In genomic region chr14:69288956-69289705, GRCh38 we compare ENCODE assay signal across 20 cellular contexts. TPM values are rescaled to one million over a fixed set of nuclear protein-coding genes. Genes with fewer than 3 reads are reported as not detected.
DNase-seq lines count a peak whose midpoint lies in the region; ATAC-seq and TF ChIP-seq lines count a peak whose summit lies in the region.
"Had no signal": no experiment of that assay in that cellular context is flagged by ENCODE, and none has a peak within 500 bp of the region (broad histone marks: within the 10 kb centered on the region; RNA-seq: fewer than 3 reads in every experiment).

No MANE protein-coding gene starts in this region.

- TF ChIP-seq CTCF in C4-2B (conservative IDR thresholded peaks at IDR 0.05) (no peak), gastrocnemius medialis (IDR thresholded peaks at IDR 0.05 in 4 of 5, conservative IDR thresholded peaks at IDR 0.05 in 1 of 5) (no peak), colonic mucosa (IDR thresholded peaks at IDR 0.05) (no peak)

- in situ Hi-C loops in gastrocnemius medialis (cut with MboI; ENCODE audit: low sequenced_read_pairs in 4 of 4) = no loop called here

- H3K9ac ChIP-seq in colonic mucosa (ENCODE audit: low read depth in 2 of 2, low read length in 2 of 2) = no peak overlapping the region

- H3K36me3 ChIP-seq in gastrocnemius medialis = no peaks in the 10 kb centered on the region
- H3K36me3 ChIP-seq in colonic mucosa = no peaks in the 10 kb centered on the region

- H3K4me1 ChIP-seq in gastrocnemius medialis (peaks cover 0 to 12% of the 10 kb centered on the region in 2 donors), colonic mucosa (no peaks in the 10 kb centered on the region)

- ATAC-seq in gastrocnemius medialis = no peak
- ATAC-seq: activated CD4-positive, CD25-positive, alpha-beta regulatory T cell treated with anti-CD3 and anti-CD28 coated beads, Interleukin-2, amount 50 U/mL, for 24 hours; HCT116; left colon; T-cell had no signal

- intact Hi-C loops in gastrocnemius medialis (cut with DNase I; ENCODE audit: low total_unique reads) (no loop called here), colonic mucosa (cut with DNase I) (no loop called here)

- TF ChIP-seq POLR2A in gastrocnemius medialis (IDR thresholded peaks at IDR 0.05) = no peak

- no peak overlapping the region for H3K4me3 ChIP-seq in gastrocnemius medialis
- H3K4me3 ChIP-seq in colonic mucosa = no peak overlapping the region

- H3K27ac ChIP-seq in C4-2B = peak overlapping the region; percentile 52
- H3K27ac ChIP-seq in gastrocnemius medialis = peak overlapping the region; percentile 51 to 63 (median 58)
- H3K27ac ChIP-seq in colonic mucosa = no peak overlapping the region

- H3K9me3 ChIP-seq in gastrocnemius medialis (no peaks in the 10 kb centered on the region), colonic mucosa (no peaks in the 10 kb centered on the region)

- DNase-seq in AG08395 (ENCODE audit: low spot score) (peak; percentile 53), fibroblast of gingiva (ENCODE audit: low read depth) (peak; percentile 32), gastrocnemius medialis (no peak), NOMO-1 (lab: John Stamatoyannopoulos, UW; ENCODE audit: unreplicated experiment in 2 of 2) (no peak), NCI-H2227 treated with DMSO at 0.1 percent for 48 hours (lab: John Stamatoyannopoulos, UW) (no peak), colonic mucosa (no peak), cortex of kidney (lab: John Stamatoyannopoulos, UW) (no peak)
- DNase-seq: activated CD4-positive, alpha-beta T cell treated with anti-CD3 and anti-CD28 coated beads, Interleukin-2, amount 50 U/mL, for 48 hours; activated naive CD8-positive, alpha-beta T cell treated with anti-CD3 and anti-CD28 coated beads, Interleukin-2, amount 10 ng/mL, durations not matched to agents 7 days and 5 days; activated T-cell treated with anti-CD3 and anti-CD28 coated beads for 4 hours; KG1; left colon; NCI-H1417; NCI-H2029 treated with DMSO at 0.1 percent for 48 hours; NCI-H69; stimulated activated CD4-positive, alpha-beta T cell treated with anti-CD3 and anti-CD28 coated beads, Interleukin-2, amount 100 ng/mL, for 48 hours; T-cell had no signal

- H3K27me3 ChIP-seq in gastrocnemius medialis (no peaks in the 10 kb centered on the region), colonic mucosa (no peaks in the 10 kb centered on the region)

RNA-seq across cellular contexts. Expression of gene GALNT16, which starts 29.2 kb away (rescaled TPM):
- 1 to 10 TPM in 2 of 4 donors, under 1 TPM in 2; 0.15 to 2.7 (median 1.7) TPM for total RNA-seq in gastrocnemius medialis
- 1 to 10 TPM in 1 of 2 donors, under 1 TPM in 1; 0.22 to 1.6 TPM for total RNA-seq in colonic mucosa
- total RNA-seq: activated naive CD8-positive, alpha-beta T cell treated with anti-CD3 and anti-CD28 coated beads, Interleukin-2, amount 10 ng/mL, durations not matched to agents 7 days and 5 days had no signal

Comparison
In these comparisons a context has a peak if more than half of its experiments do, and no peak if none do; other contexts are left out.
1. DNase-seq: peak in AG08395 (single experiment) and fibroblast of gingiva (single experiment); none in gastrocnemius medialis (0 of 2), NOMO-1 (0 of 2), NCI-H2227 treated with DMSO at 0.1 percent for 48 hours (single experiment), colonic mucosa (single experiment) and cortex of kidney (single experiment).